In genomic region chr5:32217886-32218396, GRCh38 we compare ENCODE assay signal across 9 cellular contexts. TPM values are rescaled to one million over a fixed set of nuclear protein-coding genes. Genes with fewer than 3 reads are reported as not detected.
DNase-seq lines count a peak whose midpoint lies in the region; ATAC-seq and TF ChIP-seq lines count a peak whose summit lies in the region.
"Had no signal": no experiment of that assay in that cellular context is flagged by ENCODE, and none has a peak within 500 bp of the region (broad histone marks: within the 10 kb centered on the region; RNA-seq: fewer than 3 reads in every experiment).

No MANE protein-coding gene starts in this region.

- no peaks in the 10 kb centered on the region for H3K36me3 Mint-ChIP-seq in HFFc6 (ENCODE audit: low read depth)

- H3K4me1 Mint-ChIP-seq in HFFc6 (ENCODE audit: low read depth), result peaks cover 5% of the 10 kb centered on the region

- peaks cover 5 to 46% (median 43%) of the 10 kb centered on the region in 4 donors for H3K4me1 ChIP-seq in esophagus muscularis mucosa
- peaks cover 0 to 33% (median 25%) of the 10 kb centered on the region in 4 donors for H3K4me1 ChIP-seq in sigmoid colon

- H3K36me3 ChIP-seq in esophagus muscularis mucosa, result no peaks in the 10 kb centered on the region
- no peaks in the 10 kb centered on the region for H3K36me3 ChIP-seq in sigmoid colon
- H3K36me3 ChIP-seq: spleen had no signal

- peak overlapping the region; percentile 82 to 84 (median 82) for H3K27ac ChIP-seq in esophagus muscularis mucosa (replicated peaks in 1 of 4)
- peak overlapping the region; percentile 80 to 88 (median 84) for H3K27ac ChIP-seq in sigmoid colon

- intact Hi-C loops in esophagus muscularis mucosa (cut with DNase I), result no loop called here
- intact Hi-C loops in sigmoid colon (cut with DNase I), result no loop called here

- H3K4me3 ChIP-seq in esophagus muscularis mucosa, result no peak overlapping the region
- no peak overlapping the region for H3K4me3 ChIP-seq in sigmoid colon
- H3K4me3 ChIP-seq: spleen had no signal

- no peak overlapping the region for H3K27ac Mint-ChIP-seq in HFFc6

- TF ChIP-seq POLR2A in esophagus muscularis mucosa (IDR thresholded peaks at IDR 0.05; ENCODE audit: low read depth), result no peak
- TF ChIP-seq POLR2A in sigmoid colon (IDR thresholded peaks at IDR 0.05), result no peak

- H3K9me3 ChIP-seq in esophagus muscularis mucosa (no peaks in the 10 kb centered on the region), sigmoid colon (no peaks in the 10 kb centered on the region)
- H3K9me3 ChIP-seq: spleen had no signal

- TF ChIP-seq EP300 in esophagus muscularis mucosa (IDR thresholded peaks at IDR 0.05), result peak; percentile 90
- TF ChIP-seq EP300 in sigmoid colon (IDR thresholded peaks at IDR 0.05), result peak; percentile 88 to 99 (median 96)

- no peaks in the 10 kb centered on the region for H3K9me3 Mint-ChIP-seq in HFFc6

- DNase-seq in NCI-H69 (lab: John Stamatoyannopoulos, UW), result peak; percentile 62
- no peak for DNase-seq in esophagus muscularis mucosa (ENCODE audit: extremely low spot score)
- DNase-seq in sigmoid colon, result peak; percentile 84
- DNase-seq in HFFc6, result no peak
- DNase-seq in HPDE6-E6E7 (ENCODE audit: extremely low spot score), result no peak
- DNase-seq in AML-193 (lab: John Stamatoyannopoulos, UW), result no peak

- peaks cover 3% of the 10 kb centered on the region for H3K27me3 Mint-ChIP-seq in HFFc6 (ENCODE audit: insufficient read depth)

- H3K27me3 ChIP-seq in esophagus muscularis mucosa (no peaks in the 10 kb centered on the region), sigmoid colon (no peaks in the 10 kb centered on the region)
- H3K27me3 ChIP-seq: spleen had no signal

- WGBS in esophagus muscularis mucosa, result 50% methylated on average over 11 of the region's 12 CpGs
- WGBS in sigmoid colon, 2 donors, result 52 to 65% methylated on average over 12 of the region's 12 CpGs

- no peak for TF ChIP-seq CTCF in esophagus muscularis mucosa (IDR thresholded peaks at IDR 0.05)
- TF ChIP-seq CTCF in sigmoid colon (IDR thresholded peaks at IDR 0.05), result no peak
- TF ChIP-seq CTCF in HFFc6 (IDR thresholded peaks at IDR 0.05), result no peak

- H3K4me3 Mint-ChIP-seq in HFFc6, result no peak overlapping the region

- ATAC-seq in HG02759 (IDR thresholded peaks at IDR 0.05; ENCODE audit: unreplicated experiment) (peak; percentile 62), HG03159 (IDR thresholded peaks at IDR 0.05; ENCODE audit: unreplicated experiment) (no peak)

RNA-seq across cellular contexts. Expression of gene GOLPH3, which starts 43.8 kb away (rescaled TPM):
- total RNA-seq in esophagus muscularis mucosa (100 to 1,000 TPM; 149 to 277 (median 187) TPM), sigmoid colon (100 to 1,000 TPM; 170 to 247 (median 192) TPM)
- polyA plus RNA-seq in sigmoid colon, result 100 to 1,000 TPM in 1 of 3 donors, 10 to 100 TPM in 2; 63.6 to 127 (median 94.3) TPM
- total RNA-seq in HFFc6 (2021; fragmentation: NEBNext Ultra II Directional; extraction: Animal tissue kit (Norgen Biotek cat#: 25700)), result 10 to 100 TPM; 86.3 to 97.0 (median 93.8) TPM

Comparison
In these comparisons a context has a peak if more than half of its experiments do, and no peak if none do; other contexts are left out.
1. DNase-seq: peak in NCI-H69 (single experiment) and sigmoid colon (single experiment); none in esophagus muscularis mucosa (single experiment), HFFc6 (single experiment), HPDE6-E6E7 (single experiment) and AML-193 (0 of 2).